ENCODE assay signal across 1 cellular context in the genomic region with DNA sequence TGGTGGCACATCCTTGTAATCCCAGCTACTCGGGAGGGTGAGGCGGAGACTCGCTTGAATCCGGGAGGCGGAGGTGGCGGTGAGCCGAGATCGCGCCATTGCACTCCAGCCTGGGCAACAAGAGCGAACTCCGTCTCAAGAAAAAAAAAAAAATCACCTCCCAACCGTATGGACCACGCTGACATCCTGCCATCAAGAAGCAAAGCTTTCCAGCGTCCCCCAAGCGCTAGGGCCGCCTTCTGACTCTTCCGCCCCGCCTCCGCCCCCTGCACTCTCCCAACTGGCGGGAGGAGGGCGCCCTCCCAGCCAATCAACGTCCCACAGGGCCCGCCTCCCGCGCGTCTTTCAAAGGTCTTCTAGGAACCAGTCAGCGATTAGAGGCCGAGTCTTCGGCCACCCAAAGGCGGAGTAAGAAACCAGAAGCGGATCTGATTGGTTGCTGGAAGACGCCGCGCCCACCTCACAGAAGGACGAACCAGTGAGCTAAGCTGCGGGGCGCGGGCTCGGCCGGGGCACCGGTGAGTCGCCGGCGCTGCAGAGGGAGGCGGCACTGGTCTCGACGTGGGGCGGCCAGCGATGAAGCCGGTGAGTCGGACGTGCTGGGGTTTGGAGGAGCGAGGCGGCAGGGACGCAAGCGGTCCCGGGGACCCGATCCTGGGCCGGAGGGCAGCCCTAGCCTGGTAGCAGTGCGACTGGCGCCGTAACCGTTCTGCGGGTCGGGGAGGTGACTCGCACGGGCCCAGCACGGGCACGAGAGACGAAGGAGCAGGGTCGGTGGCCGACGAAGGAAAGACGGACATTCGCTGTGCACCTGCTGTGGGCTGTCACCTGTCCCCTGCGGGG.
A peak's percentile ranks its signal among the peaks of the same experiment; 100 is the strongest.
TF ChIP-seq lines count a peak whose summit lies in the region.

Gene CDKN3 (plus strand): TSS at position 515 of the 843 bp plus-strand sequence. CDS start 62 bp downstream, at position 577.

TF ChIP-seq in GM12878, 131 proteins besides CTCF, POLR2A, EP300 and RAD21 (continued from another document):
- TF ChIP-seq IRF4 (IDR thresholded peaks at IDR 0.05; ENCODE audit: low read depth, low read length) (no peak), ELK1 (IDR thresholded peaks at IDR 0.05; ENCODE audit: low read depth, low read length) (no peak), PBX3 (IDR thresholded peaks at IDR 0.05; ENCODE audit: insufficient replicate concordance, low read depth, low read length) (peak; percentile 83), BACH1 (IDR thresholded peaks at IDR 0.05; ENCODE audit: borderline replicate concordance) (peak; percentile 55; the same call in 1 of the 2 replicates), NFYA (IDR thresholded peaks at IDR 0.05; ENCODE audit: borderline replicate concordance, low read depth, low read length) (peak; percentile 31; the same call in 1 of the 2 replicates), CHD1 (IDR thresholded peaks at IDR 0.05; ENCODE audit: low read depth, low read length) (no peak), FOXK2 (IDR thresholded peaks at IDR 0.05) (no peak), SPI1 (IDR thresholded peaks at IDR 0.05; ENCODE audit: borderline replicate concordance, insufficient read depth, low read depth, low read length) (no peak), KLF5 (IDR thresholded peaks at IDR 0.05; ENCODE audit: partially characterized antibody) (no peak), WRNIP1 (IDR thresholded peaks at IDR 0.05; ENCODE audit: borderline replicate concordance, low read depth, low read length) (no peak), CREM (IDR thresholded peaks at IDR 0.05; ENCODE audit: low read depth) (peak; percentile 47; the same call in 1 of the 2 replicates), NBN (IDR thresholded peaks at IDR 0.05) (peak; percentile 45; the same call in 1 of the 2 replicates), CREB1 (IDR thresholded peaks at IDR 0.05; ENCODE audit: low read depth) (peak; percentile 82), HDGF (IDR thresholded peaks at IDR 0.05) (peak; percentile 16; the same call in 1 of the 2 replicates), ZBTB40 (IDR thresholded peaks at IDR 0.05; ENCODE audit: borderline replicate concordance) (no peak), ATF7 (IDR thresholded peaks at IDR 0.05; ENCODE audit: low read depth) (0 out of 2 replicates have a peak, but pooled peaks have one; percentile 25), KAT2A (conservative IDR thresholded peaks at IDR 0.05; ENCODE audit: control insufficient read depth, low read depth, low read length) (no peak), KDM1A (IDR thresholded peaks at IDR 0.05; ENCODE audit: borderline replicate concordance) (no peak), POLR2AphosphoS5 (IDR thresholded peaks at IDR 0.05; ENCODE audit: low read length) (peak; percentile 74), SIX5 (IDR thresholded peaks at IDR 0.05; ENCODE audit: low read depth, low read length, severe bottlenecking) (no peak), LARP7 (IDR thresholded peaks at IDR 0.05) (peak; percentile 85; the same call in 1 of the 2 replicates), TCF12 (IDR thresholded peaks at IDR 0.05; ENCODE audit: low read depth, low read length) (no peak), SIN3A (IDR thresholded peaks at IDR 0.05; ENCODE audit: low read depth, low read length) (peak; percentile 66; the same call in 1 of the 2 replicates), BCLAF1 (IDR thresholded peaks at IDR 0.05) (no peak), NR2C2 (IDR thresholded peaks at IDR 0.05; ENCODE audit: borderline replicate concordance, control insufficient read depth, insufficient read length, low read depth) (no peak), DPF2 (IDR thresholded peaks at IDR 0.05) (no peak; the same call in none of the 2 replicates), HCFC1 (IDR thresholded peaks at IDR 0.05; ENCODE audit: low read length) (no peak; the same call in 1 of the 2 replicates), FOS (IDR thresholded peaks at IDR 0.05; ENCODE audit: borderline replicate concordance, extremely low read depth, insufficient read length) (peak; percentile 82), MXI1 (IDR thresholded peaks at IDR 0.05; ENCODE audit: low read depth, low read length) (peak; percentile 47; the same call in 1 of the 2 replicates), RFX5 (IDR thresholded peaks at IDR 0.05; ENCODE audit: low read depth, low read length) (peak; percentile 73), YY1 (IDR thresholded peaks at IDR 0.05; ENCODE audit: low read depth, low read length) (0 out of 2 replicates have a peak, but pooled peaks have one; percentile 33), HDAC6 (IDR thresholded peaks at IDR 0.05; ENCODE audit: unreplicated experiment) (no peak), ASH2L (IDR thresholded peaks at IDR 0.05; ENCODE audit: borderline replicate concordance, low read depth) (no peak), CHD2 (IDR thresholded peaks at IDR 0.05; ENCODE audit: borderline replicate concordance, low read depth, low read length) (peak; percentile 93), SMARCA5 (IDR thresholded peaks at IDR 0.05) (0 out of 2 replicates have a peak, but pooled peaks have one; percentile 58), NKRF (conservative IDR thresholded peaks at IDR 0.05) (peak; percentile 93)
- TF ChIP-seq, protein P1, sequence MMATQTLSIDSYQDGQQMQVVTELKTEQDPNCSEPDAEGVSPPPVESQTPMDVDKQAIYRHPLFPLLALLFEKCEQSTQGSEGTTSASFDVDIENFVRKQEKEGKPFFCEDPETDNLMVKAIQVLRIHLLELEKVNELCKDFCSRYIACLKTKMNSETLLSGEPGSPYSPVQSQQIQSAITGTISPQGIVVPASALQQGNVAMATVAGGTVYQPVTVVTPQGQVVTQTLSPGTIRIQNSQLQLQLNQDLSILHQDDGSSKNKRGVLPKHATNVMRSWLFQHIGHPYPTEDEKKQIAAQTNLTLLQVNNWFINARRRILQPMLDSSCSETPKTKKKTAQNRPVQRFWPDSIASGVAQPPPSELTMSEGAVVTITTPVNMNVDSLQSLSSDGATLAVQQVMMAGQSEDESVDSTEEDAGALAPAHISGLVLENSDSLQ (IDR thresholded peaks at IDR 0.05) = peak; percentile 96
- TF ChIP-seq, protein P2, sequence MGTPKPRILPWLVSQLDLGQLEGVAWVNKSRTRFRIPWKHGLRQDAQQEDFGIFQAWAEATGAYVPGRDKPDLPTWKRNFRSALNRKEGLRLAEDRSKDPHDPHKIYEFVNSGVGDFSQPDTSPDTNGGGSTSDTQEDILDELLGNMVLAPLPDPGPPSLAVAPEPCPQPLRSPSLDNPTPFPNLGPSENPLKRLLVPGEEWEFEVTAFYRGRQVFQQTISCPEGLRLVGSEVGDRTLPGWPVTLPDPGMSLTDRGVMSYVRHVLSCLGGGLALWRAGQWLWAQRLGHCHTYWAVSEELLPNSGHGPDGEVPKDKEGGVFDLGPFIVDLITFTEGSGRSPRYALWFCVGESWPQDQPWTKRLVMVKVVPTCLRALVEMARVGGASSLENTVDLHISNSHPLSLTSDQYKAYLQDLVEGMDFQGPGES (IDR thresholded peaks at IDR 0.05) = peak; percentile 88
- TF ChIP-seq, protein P3, sequence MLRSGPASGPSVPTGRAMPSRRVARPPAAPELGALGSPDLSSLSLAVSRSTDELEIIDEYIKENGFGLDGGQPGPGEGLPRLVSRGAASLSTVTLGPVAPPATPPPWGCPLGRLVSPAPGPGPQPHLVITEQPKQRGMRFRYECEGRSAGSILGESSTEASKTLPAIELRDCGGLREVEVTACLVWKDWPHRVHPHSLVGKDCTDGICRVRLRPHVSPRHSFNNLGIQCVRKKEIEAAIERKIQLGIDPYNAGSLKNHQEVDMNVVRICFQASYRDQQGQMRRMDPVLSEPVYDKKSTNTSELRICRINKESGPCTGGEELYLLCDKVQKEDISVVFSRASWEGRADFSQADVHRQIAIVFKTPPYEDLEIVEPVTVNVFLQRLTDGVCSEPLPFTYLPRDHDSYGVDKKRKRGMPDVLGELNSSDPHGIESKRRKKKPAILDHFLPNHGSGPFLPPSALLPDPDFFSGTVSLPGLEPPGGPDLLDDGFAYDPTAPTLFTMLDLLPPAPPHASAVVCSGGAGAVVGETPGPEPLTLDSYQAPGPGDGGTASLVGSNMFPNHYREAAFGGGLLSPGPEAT (IDR thresholded peaks at IDR 0.05; ENCODE audit: low read depth) = peak; percentile 40; the same call in 1 of the 2 replicates
